Comparison of ENCODE assay signal across 14 cellular contexts in the genomic region with DNA sequence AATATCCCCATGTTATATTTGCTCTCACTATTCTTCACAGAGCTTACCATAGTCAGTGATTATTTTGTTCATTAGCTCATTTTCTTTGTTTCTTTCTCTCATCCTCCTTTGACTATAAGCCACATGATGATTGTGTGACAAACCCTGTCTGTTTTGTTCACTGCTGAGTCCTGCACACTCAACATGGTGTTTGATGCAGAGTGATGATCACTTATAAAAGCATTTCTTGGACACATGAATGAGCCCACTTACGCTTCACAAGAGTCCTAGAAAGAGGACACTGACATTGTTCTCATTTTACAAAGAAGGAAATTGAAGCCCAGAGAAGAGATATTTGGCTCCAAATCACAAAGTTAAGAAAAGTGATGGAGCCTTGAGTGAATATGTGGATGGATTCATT. TPM values are rescaled to one million over a fixed set of nuclear protein-coding genes. Genes with fewer than 3 reads are reported as not detected.
DNase-seq lines count a peak whose midpoint lies in the region; ATAC-seq and TF ChIP-seq lines count a peak whose summit lies in the region.
"Had no signal": no experiment of that assay in that cellular context is flagged by ENCODE, and none has a peak within 500 bp of the region (broad histone marks: within the 10 kb centered on the region; RNA-seq: fewer than 3 reads in every experiment).

No MANE protein-coding gene starts in this region.

- no peaks in the 10 kb centered on the region for H3K27me3 ChIP-seq in Karpas-422 (ENCODE audit: low read length)
- H3K27me3 ChIP-seq: neural progenitor cell had no signal

- intact Hi-C loops in Calu3 (cut with micrococcal nuclease; ENCODE audit: unreplicated experiment), result loop anchor here (2.0 kb wide), 1 partner anchor 14 kb away; the partner anchor contains the start of gene ABLIM3

- TF ChIP-seq CTCF in Calu3 (IDR thresholded peaks at IDR 0.05; ENCODE audit: unreplicated experiment), result no peak
- no peak for TF ChIP-seq CTCF in chondrocyte (IDR thresholded peaks at IDR 0.05)

- no peaks in the 10 kb centered on the region for H3K36me3 ChIP-seq in Karpas-422 (ENCODE audit: insufficient read depth, low read length)
- H3K36me3 ChIP-seq: neural progenitor cell had no signal

- H4K20me1 ChIP-seq in Karpas-422 (ENCODE audit: insufficient read depth, low read depth, low read length), result peaks cover 13% of the 10 kb centered on the region; the same call in 1 of the 2 replicates

- H3K9me2 ChIP-seq in Karpas-422 (replicated peaks; ENCODE audit: insufficient read depth, low read length), result no peaks in the 10 kb centered on the region
- H3K9me2 ChIP-seq: SK-N-SH had no signal

- no peak overlapping the region for H3K9ac ChIP-seq in Karpas-422 (ENCODE audit: low read length)
- H3K9ac ChIP-seq: neural progenitor cell, SK-N-SH had no signal

- ATAC-seq in GM18858 (IDR thresholded peaks at IDR 0.05; ENCODE audit: unreplicated experiment), result no peak

- peaks cover 33% of the 10 kb centered on the region for H3K4me1 ChIP-seq in Karpas-422 (ENCODE audit: low read length)
- H3K4me1 ChIP-seq: neural progenitor cell had no signal

- H3K4me2 ChIP-seq in Karpas-422 (ENCODE audit: low read depth, low read length, poor library complexity, severe bottlenecking), result peak overlapping the region; percentile 53
- H3K4me2 ChIP-seq: neural progenitor cell, SK-N-SH had no signal

- H3K27ac Mint-ChIP-seq in Calu3 (ENCODE audit: unreplicated experiment) (peak overlapping the region; percentile 89), chondrocyte (ENCODE audit: unreplicated experiment) (peak overlapping the region; percentile 97)
- H3K27ac Mint-ChIP-seq: B cell, neural progenitor cell had no signal

- H3K27me3 Mint-ChIP-seq in Calu3 (ENCODE audit: unreplicated experiment) (no peaks in the 10 kb centered on the region), chondrocyte (ENCODE audit: low read depth) (no peaks in the 10 kb centered on the region)

- H3K9me3 Mint-ChIP-seq in Calu3 (ENCODE audit: low read depth, unreplicated experiment), result no peaks in the 10 kb centered on the region
- no peaks in the 10 kb centered on the region for H3K9me3 Mint-ChIP-seq in chondrocyte (ENCODE audit: low read depth)
- H3K9me3 Mint-ChIP-seq: neural progenitor cell had no signal

- no peaks in the 10 kb centered on the region for H3K79me2 ChIP-seq in Karpas-422 (ENCODE audit: low read length)

- no TSS peak for BruUV-seq in Calu3 (replicated peaks; lab: Mats Ljungman, UMichigan)

- no peak overlapping the region for H2AFZ ChIP-seq in Karpas-422 (ENCODE audit: low read length)
- H2AFZ ChIP-seq: neural progenitor cell had no signal

- H3K27ac ChIP-seq in Karpas-422 (ENCODE audit: low read length), result no peak overlapping the region
- H3K27ac ChIP-seq: neural progenitor cell had no signal

- H3K9me3 ChIP-seq in Karpas-422 (ENCODE audit: low read length), result no peaks in the 10 kb centered on the region
- H3K9me3 ChIP-seq: SK-N-SH had no signal

- H3K4me1 Mint-ChIP-seq in Calu3 (ENCODE audit: low read depth, unreplicated experiment) (peaks cover 9% of the 10 kb centered on the region), chondrocyte (ENCODE audit: low read depth) (peaks cover 37% of the 10 kb centered on the region)
- H3K4me1 Mint-ChIP-seq: B cell had no signal

- H3K4me3 Mint-ChIP-seq in Calu3 (ENCODE audit: low read depth, unreplicated experiment) (no peak overlapping the region), chondrocyte (ENCODE audit: unreplicated experiment) (no peak overlapping the region)
- H3K4me3 Mint-ChIP-seq: B cell, neural progenitor cell had no signal

- H3K36me3 Mint-ChIP-seq in Calu3 (ENCODE audit: insufficient read depth, unreplicated experiment), result peaks cover 44% of the 10 kb centered on the region
- no peaks in the 10 kb centered on the region for H3K36me3 Mint-ChIP-seq in chondrocyte (ENCODE audit: low read depth)
- H3K36me3 Mint-ChIP-seq: neural progenitor cell had no signal

- DNase-seq in Calu3 (no peak), Karpas-422 (peak; percentile 51), chondrocyte (ENCODE audit: low spot score) (no peak), pons (ENCODE audit: low spot score) (peak; percentile 62), epidermal melanocyte (ENCODE audit: insufficient read length, low spot score) (no peak), NCI-H2029 (lab: John Stamatoyannopoulos, UW) (no peak)
- DNase-seq: NCI-H2081; NCI-H526 treated with DMSO at 0.1 percent for 48 hours; SK-N-SH; stimulated activated CD4-positive, alpha-beta T cell treated with anti-CD3 and anti-CD28 coated beads, Interleukin-1b, Interleukin-23, amount 100 ng/mL, for 48 hours had no signal

- CTCF ChIA-PET in Calu3 (lab: Charles Lee), result interaction anchor here (0.7 to 1.7 kb wide), 8 partner anchors 10 to 423 kb away, joined by 3 to 8 read pairs (median 3); partner anchors contain the start of gene ABLIM3

- H3K4me3 ChIP-seq in Karpas-422 (ENCODE audit: low read length), result no peak overlapping the region
- H3K4me3 ChIP-seq: coronary artery, neural progenitor cell had no signal

RNA-seq across cellular contexts. Expression of gene ABLIM3, which starts 13.3 kb away (rescaled TPM):
- total RNA-seq in Calu3 (2022), result 58.2 and 70.9 TPM in 2 replicates
- not detected in 2 replicates for total RNA-seq in Karpas-422 (2014; rRNA removed; shearing (Covaris generic); ENCODE audit: low replicate concordance)
- 7.6 to 16.0 TPM (median 15.4 TPM) in 3 replicates for total RNA-seq in chondrocyte
- total RNA-seq: B cell had no signal

Comparison
In these comparisons a context has a peak if more than half of its experiments do, and no peak if none do; other contexts are left out.
1. DNase-seq: peak in Karpas-422 (single experiment) and pons (single experiment); none in Calu3 (single experiment), chondrocyte (single experiment), epidermal melanocyte (single experiment) and NCI-H2029 (single experiment).